In genomic region chr3:155184027-155184426, GRCh38 we compare ENCODE assay signal across 13 cellular contexts.
A peak's percentile ranks its signal among the peaks of the same experiment; 100 is the strongest.
DNase-seq lines count a peak whose midpoint lies in the region; ATAC-seq and TF ChIP-seq lines count a peak whose summit lies in the region.
"Had no signal": no experiment of that assay in that cellular context is flagged by ENCODE, and none has a peak within 500 bp of the region (broad histone marks: within the 10 kb centered on the region; RNA-seq: fewer than 3 reads in every experiment).

No MANE protein-coding gene starts in this region.

- DNase-seq in astrocyte of the spinal cord (ENCODE audit: low read depth, low spot score) (peak; percentile 12), inferior parietal cortex (ENCODE audit: extremely low spot score) (no peak), OCI-M2 (lab: John Stamatoyannopoulos, UW; ENCODE audit: unreplicated experiment) (no peak)
- DNase-seq in NK-92 treated with Interleukin-12 subunit alpha and Interleukin-12 subunit beta, amount 100 ng/mL, for 24 hours (lab: John Stamatoyannopoulos, UW): no peak
- DNase-seq: activated CD4-positive, alpha-beta T cell treated with anti-CD3 and anti-CD28 coated beads, Interleukin-2, amount 50 U/mL, for 4 hours; aorta; BE2C had no signal

- H3K27ac ChIP-seq in DOHH2 (ENCODE audit: low read depth, low read length): 0 out of 2 replicates have a peak overlapping the region, but pooled peaks have one; percentile 11

- H3K9me3 ChIP-seq in DOHH2 (ENCODE audit: control insufficient read depth, insufficient read depth, low read length): no peaks in the 10 kb centered on the region
- H3K9me3 ChIP-seq: BE2C had no signal

- H3K27me3 ChIP-seq in DOHH2 (ENCODE audit: control insufficient read depth, low read length): no peaks in the 10 kb centered on the region
- H3K27me3 ChIP-seq: BE2C had no signal

- in situ Hi-C loops in astrocyte of the spinal cord (cut with HindIII; ENCODE audit: low sequenced_read_pairs): no loop called here

- H3K4me2 ChIP-seq in DOHH2 (ENCODE audit: low read length): peak overlapping the region; percentile 25; the same call in 1 of the 2 replicates

- no peaks in the 10 kb centered on the region for H4K20me1 ChIP-seq in DOHH2 (ENCODE audit: control insufficient read depth, insufficient read depth, low read depth, low read length)

- TF ChIP-seq CTCF in DOHH2 (IDR thresholded peaks at IDR 0.05; ENCODE audit: low read depth, low read length, poor library complexity, severe bottlenecking): no peak
- no peak for TF ChIP-seq CTCF in astrocyte of the spinal cord (IDR thresholded peaks at IDR 0.05; ENCODE audit: low read depth, low read length)

- no peaks in the 10 kb centered on the region for H3K79me2 ChIP-seq in DOHH2 (ENCODE audit: control insufficient read depth, low read length)

- H3K4me3 ChIP-seq in DOHH2 (ENCODE audit: low read length): no peak overlapping the region; the same call in 1 of the 2 replicates
- no peak overlapping the region for H3K4me3 ChIP-seq in astrocyte of the spinal cord (ENCODE audit: low read depth, low read length)
- H3K4me3 ChIP-seq: lung had no signal

- H3K9me2 ChIP-seq in DOHH2 (replicated peaks; ENCODE audit: control insufficient read depth, low read length): no peaks in the 10 kb centered on the region

- ATAC-seq in GM19468 (IDR thresholded peaks at IDR 0.05; ENCODE audit: extremely low read depth, unreplicated experiment): peak; percentile 38
- ATAC-seq in HG03378 (IDR thresholded peaks at IDR 0.05; ENCODE audit: unreplicated experiment): peak; percentile 54
- ATAC-seq in HG02938 (IDR thresholded peaks at IDR 0.05; ENCODE audit: unreplicated experiment): no peak
- ATAC-seq: Panc1 had no signal

- peaks cover 38% of the 10 kb centered on the region for H3K4me1 ChIP-seq in DOHH2 (ENCODE audit: control insufficient read depth, low read length)
- H3K4me1 ChIP-seq: BE2C had no signal

- peaks cover 6% of the 10 kb centered on the region; the same call in 1 of the 2 replicates for H3F3A ChIP-seq in DOHH2 (ENCODE audit: control insufficient read depth, insufficient read depth)

- H3K36me3 ChIP-seq in DOHH2 (ENCODE audit: control insufficient read depth, low read length): peaks cover 37% of the 10 kb centered on the region
- H3K36me3 ChIP-seq: BE2C had no signal
